Comparison of ENCODE assay signal across 1 cellular context in genomic region chr5:37840036-37840909, GRCh38.
A peak's percentile ranks its signal among the peaks of the same experiment; 100 is the strongest.
TF ChIP-seq lines count a peak whose summit lies in the region.

A gene with protein sequence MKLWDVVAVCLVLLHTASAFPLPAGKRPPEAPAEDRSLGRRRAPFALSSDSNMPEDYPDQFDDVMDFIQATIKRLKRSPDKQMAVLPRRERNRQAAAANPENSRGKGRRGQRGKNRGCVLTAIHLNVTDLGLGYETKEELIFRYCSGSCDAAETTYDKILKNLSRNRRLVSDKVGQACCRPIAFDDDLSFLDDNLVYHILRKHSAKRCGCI (minus strand): TSS chr5:37840041. CDS start chr5:37834796, 5,245 bp downstream.

TF ChIP-seq in HepG2, 621 proteins besides CTCF, POLR2A, EP300 and RAD21 (continued from another document and continues in another):
- no peak for TF ChIP-seq ZHX2 (IDR thresholded peaks at IDR 0.05; ENCODE audit: low read depth)
- no peak for TF ChIP-seq ZHX2 (CRISPR knock-in tag; IDR thresholded peaks at IDR 0.05; ENCODE audit: borderline replicate concordance)
- TF ChIP-seq RBM39 (IDR thresholded peaks at IDR 0.05; ENCODE audit: low read depth, low read length, poor library complexity, severe bottlenecking) = no peak
- TF ChIP-seq, protein P1, sequence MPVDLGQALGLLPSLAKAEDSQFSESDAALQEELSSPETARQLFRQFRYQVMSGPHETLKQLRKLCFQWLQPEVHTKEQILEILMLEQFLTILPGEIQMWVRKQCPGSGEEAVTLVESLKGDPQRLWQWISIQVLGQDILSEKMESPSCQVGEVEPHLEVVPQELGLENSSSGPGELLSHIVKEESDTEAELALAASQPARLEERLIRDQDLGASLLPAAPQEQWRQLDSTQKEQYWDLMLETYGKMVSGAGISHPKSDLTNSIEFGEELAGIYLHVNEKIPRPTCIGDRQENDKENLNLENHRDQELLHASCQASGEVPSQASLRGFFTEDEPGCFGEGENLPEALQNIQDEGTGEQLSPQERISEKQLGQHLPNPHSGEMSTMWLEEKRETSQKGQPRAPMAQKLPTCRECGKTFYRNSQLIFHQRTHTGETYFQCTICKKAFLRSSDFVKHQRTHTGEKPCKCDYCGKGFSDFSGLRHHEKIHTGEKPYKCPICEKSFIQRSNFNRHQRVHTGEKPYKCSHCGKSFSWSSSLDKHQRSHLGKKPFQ (CRISPR knock-in tag; IDR thresholded peaks at IDR 0.05; ENCODE audit: insufficient replicate concordance) = no peak
- TF ChIP-seq U2AF1 (optimal IDR thresholded peaks at IDR 0.05; ENCODE audit: low read depth, low read length) = no peak
- TF ChIP-seq ZFP1 (CRISPR knock-in tag; IDR thresholded peaks at IDR 0.05) = no peak
- TF ChIP-seq DZIP1 (CRISPR knock-in tag; IDR thresholded peaks at IDR 0.05) = peak; percentile 69; the same call in 1 of the 2 replicates
- TF ChIP-seq ZNF839 (CRISPR knock-in tag; IDR thresholded peaks at IDR 0.05; ENCODE audit: borderline replicate concordance) = no peak
- TF ChIP-seq REL (CRISPR knock-in tag; conservative IDR thresholded peaks at IDR 0.05) = no peak
- TF ChIP-seq, protein P2, sequence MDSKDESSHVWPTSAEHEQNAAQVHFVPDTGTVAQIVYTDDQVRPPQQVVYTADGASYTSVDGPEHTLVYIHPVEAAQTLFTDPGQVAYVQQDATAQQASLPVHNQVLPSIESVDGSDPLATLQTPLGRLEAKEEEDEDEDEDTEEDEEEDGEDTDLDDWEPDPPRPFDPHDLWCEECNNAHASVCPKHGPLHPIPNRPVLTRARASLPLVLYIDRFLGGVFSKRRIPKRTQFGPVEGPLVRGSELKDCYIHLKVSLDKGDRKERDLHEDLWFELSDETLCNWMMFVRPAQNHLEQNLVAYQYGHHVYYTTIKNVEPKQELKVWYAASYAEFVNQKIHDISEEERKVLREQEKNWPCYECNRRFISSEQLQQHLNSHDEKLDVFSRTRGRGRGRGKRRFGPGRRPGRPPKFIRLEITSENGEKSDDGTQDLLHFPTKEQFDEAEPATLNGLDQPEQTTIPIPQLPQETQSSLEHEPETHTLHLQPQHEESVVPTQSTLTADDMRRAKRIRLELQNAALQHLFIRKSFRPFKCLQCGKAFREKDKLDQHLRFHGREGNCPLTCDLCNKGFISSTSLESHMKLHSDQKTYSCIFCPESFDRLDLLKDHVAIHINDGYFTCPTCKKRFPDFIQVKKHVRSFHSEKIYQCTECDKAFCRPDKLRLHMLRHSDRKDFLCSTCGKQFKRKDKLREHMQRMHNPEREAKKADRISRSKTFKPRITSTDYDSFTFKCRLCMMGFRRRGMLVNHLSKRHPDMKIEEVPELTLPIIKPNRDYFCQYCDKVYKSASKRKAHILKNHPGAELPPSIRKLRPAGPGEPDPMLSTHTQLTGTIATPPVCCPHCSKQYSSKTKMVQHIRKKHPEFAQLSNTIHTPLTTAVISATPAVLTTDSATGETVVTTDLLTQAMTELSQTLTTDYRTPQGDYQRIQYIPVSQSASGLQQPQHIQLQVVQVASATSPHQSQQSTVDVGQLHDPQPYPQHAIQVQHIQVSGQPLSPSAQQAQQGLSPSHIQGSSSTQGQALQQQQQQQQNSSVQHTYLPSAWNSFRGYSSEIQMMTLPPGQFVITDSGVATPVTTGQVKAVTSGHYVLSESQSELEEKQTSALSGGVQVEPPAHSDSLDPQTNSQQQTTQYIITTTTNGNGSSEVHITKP (CRISPR knock-in tag; IDR thresholded peaks at IDR 0.05; ENCODE audit: low read depth) = no peak
- TF ChIP-seq, protein P3, sequence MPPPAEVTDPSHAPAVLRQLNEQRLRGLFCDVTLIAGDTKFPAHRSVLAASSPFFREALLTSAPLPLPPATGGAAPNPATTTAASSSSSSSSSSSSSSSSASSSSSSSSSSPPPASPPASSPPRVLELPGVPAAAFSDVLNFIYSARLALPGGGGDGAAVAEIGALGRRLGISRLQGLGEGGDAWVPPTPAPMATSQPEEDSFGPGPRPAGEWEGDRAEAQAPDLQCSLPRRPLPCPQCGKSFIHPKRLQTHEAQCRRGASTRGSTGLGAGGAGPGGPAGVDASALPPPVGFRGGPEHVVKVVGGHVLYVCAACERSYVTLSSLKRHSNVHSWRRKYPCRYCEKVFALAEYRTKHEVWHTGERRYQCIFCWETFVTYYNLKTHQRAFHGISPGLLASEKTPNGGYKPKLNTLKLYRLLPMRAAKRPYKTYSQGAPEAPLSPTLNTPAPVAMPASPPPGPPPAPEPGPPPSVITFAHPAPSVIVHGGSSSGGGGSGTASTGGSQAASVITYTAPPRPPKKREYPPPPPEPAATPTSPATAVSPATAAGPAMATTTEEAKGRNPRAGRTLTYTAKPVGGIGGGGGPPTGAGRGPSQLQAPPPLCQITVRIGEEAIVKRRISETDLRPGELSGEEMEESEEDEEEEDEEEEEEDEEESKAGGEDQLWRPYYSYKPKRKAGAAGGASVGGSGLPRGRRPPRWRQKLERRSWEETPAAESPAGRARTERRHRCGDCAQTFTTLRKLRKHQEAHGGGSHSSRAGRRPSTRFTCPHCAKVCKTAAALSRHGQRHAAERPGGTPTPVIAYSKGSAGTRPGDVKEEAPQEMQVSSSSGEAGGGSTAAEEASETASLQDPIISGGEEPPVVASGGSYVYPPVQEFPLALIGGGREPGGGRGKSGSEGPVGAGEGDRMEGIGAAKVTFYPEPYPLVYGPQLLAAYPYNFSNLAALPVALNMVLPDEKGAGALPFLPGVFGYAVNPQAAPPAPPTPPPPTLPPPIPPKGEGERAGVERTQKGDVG (CRISPR knock-in tag; IDR thresholded peaks at IDR 0.05; ENCODE audit: borderline replicate concordance) = peak; percentile 36; the same call in 1 of the 2 replicates
- no peak for TF ChIP-seq ZNF549 (CRISPR knock-in tag; IDR thresholded peaks at IDR 0.05)
- TF ChIP-seq ERF (CRISPR knock-in tag; IDR thresholded peaks at IDR 0.05) = no peak
- 0 out of 2 replicates have a peak, but pooled peaks have one; percentile 18 for TF ChIP-seq ZBTB7B (CRISPR knock-in tag; IDR thresholded peaks at IDR 0.05)
- no peak for TF ChIP-seq ZNF672 (CRISPR knock-in tag; IDR thresholded peaks at IDR 0.05)
- no peak for TF ChIP-seq CBX2 (IDR thresholded peaks at IDR 0.05; ENCODE audit: low read depth, low read length)
- TF ChIP-seq CBX2 (CRISPR knock-in tag; IDR thresholded peaks at IDR 0.05; ENCODE audit: low read depth) = no peak
- TF ChIP-seq SMYD3 (CRISPR knock-in tag; IDR thresholded peaks at IDR 0.05) = no peak
- TF ChIP-seq CHCHD3 (CRISPR knock-in tag; IDR thresholded peaks at IDR 0.05) = no peak
- TF ChIP-seq MBNL3 (CRISPR knock-in tag; conservative IDR thresholded peaks at IDR 0.05) = no peak
- 0 out of 2 replicates have a peak, but pooled peaks have one; percentile 22 for TF ChIP-seq DR1 (CRISPR knock-in tag; IDR thresholded peaks at IDR 0.05)
- no peak for TF ChIP-seq TP53 (CRISPR knock-in tag; conservative IDR thresholded peaks at IDR 0.05)
- TF ChIP-seq IRF2 (CRISPR knock-in tag; IDR thresholded peaks at IDR 0.05) = no peak
- no peak for TF ChIP-seq SCMH1 (CRISPR knock-in tag; IDR thresholded peaks at IDR 0.05; ENCODE audit: borderline replicate concordance)
- TF ChIP-seq, protein P4, sequence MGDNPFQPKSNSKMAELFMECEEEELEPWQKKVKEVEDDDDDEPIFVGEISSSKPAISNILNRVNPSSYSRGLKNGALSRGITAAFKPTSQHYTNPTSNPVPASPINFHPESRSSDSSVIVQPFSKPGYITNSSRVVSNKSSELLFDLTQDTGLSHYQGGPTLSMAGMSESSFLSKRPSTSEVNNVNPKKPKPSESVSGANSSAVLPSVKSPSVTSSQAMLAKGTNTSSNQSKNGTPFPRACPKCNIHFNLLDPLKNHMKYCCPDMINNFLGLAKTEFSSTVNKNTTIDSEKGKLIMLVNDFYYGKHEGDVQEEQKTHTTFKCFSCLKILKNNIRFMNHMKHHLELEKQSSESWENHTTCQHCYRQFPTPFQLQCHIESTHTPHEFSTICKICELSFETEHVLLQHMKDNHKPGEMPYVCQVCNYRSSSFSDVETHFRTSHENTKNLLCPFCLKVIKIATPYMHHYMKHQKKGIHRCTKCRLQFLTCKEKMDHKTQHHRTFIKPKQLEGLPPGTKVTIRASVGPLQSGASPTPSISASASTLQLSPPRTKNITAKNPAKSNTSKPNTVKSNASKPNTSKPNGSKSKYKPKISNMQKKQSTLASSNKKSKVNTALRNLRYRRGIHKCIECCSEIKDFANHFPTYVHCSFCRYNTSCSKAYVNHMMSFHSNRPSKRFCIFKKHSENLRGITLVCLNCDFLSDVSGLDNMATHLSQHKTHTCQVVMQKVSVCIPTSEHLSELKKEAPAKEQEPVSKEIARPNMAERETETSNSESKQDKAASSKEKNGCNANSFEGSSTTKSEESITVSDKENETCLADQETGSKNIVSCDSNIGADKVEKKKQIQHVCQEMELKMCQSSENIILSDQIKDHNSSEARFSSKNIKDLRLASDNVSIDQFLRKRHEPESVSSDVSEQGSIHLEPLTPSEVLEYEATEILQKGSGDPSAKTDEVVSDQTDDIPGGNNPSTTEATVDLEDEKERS (CRISPR knock-in tag; IDR thresholded peaks at IDR 0.05) = no peak
- 0 out of 2 replicates have a peak, but pooled peaks have one; percentile 23 for TF ChIP-seq ZBTB43 (CRISPR knock-in tag; conservative IDR thresholded peaks at IDR 0.05)
- TF ChIP-seq GABPA (IDR thresholded peaks at IDR 0.05; ENCODE audit: low read depth, low read length) = no peak
- no peak for TF ChIP-seq GABPA (CRISPR knock-in tag; IDR thresholded peaks at IDR 0.05; ENCODE audit: low read depth)
- peak; percentile 76; the same call in 1 of the 2 replicates for TF ChIP-seq ZNF557 (CRISPR knock-in tag; IDR thresholded peaks at IDR 0.05)
- TF ChIP-seq TEAD3 (CRISPR knock-in tag; optimal IDR thresholded peaks at IDR 0.05; ENCODE audit: borderline replicate concordance) = peak; percentile 10
- no peak for TF ChIP-seq ZNF383 (CRISPR knock-in tag; IDR thresholded peaks at IDR 0.05; ENCODE audit: borderline replicate concordance)
